In the genomic region with DNA sequence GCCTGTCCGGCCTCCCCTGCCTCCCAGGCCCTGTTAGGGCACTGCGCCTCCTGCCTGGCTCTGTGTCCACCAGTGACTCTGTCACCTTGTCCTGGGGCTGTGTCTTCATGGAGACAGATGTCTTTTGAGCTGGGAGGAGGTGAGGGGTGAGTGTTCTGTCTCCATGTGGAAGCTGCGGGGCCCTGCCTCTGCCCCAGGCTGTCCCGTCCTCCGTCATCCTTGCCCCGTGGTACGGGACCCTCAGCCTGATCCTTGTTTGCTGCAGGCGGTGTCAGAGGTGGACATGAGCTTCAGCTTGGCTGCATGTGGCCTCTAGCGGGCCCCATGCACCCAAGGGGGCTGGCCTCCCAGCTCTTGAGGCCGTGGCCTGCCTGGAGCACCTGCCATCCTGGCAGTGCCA, we compare ENCODE assay signal across 20 cellular contexts.
A peak's percentile ranks its signal among the peaks of the same experiment; 100 is the strongest.
DNase-seq lines count a peak whose midpoint lies in the region; ATAC-seq, FAIRE-seq and TF ChIP-seq lines count a peak whose summit lies in the region.
"Had no signal": no experiment of that assay in that cellular context is flagged by ENCODE, and none has a peak within 500 bp of the region (broad histone marks: within the 10 kb centered on the region; RNA-seq: fewer than 3 reads in every experiment).

No MANE protein-coding gene starts in this region.

- intact Hi-C loops in spleen (cut with DNase I; ENCODE audit: low total_unique reads) = no loop called here

- H3K4me3 ChIP-seq in NT2/D1 (ENCODE audit: insufficient read length, low read depth) (no peak overlapping the region), spleen (no peak overlapping the region)
- H3K4me3 ChIP-seq: BLaER1, HAP-1 had no signal

- H3K9me3 ChIP-seq in NT2/D1 (ENCODE audit: insufficient read depth, low read length) = no peaks in the 10 kb centered on the region
- no peaks in the 10 kb centered on the region for H3K9me3 ChIP-seq in spleen
- H3K9me3 ChIP-seq: BLaER1, HAP-1, SK-N-SH had no signal

- TF ChIP-seq CTCF in spleen (IDR thresholded peaks at IDR 0.05 in 8 of 11, conservative IDR thresholded peaks at IDR 0.05 in 3 of 11) = no peak

- no peaks in the 10 kb centered on the region for H3K27me3 Mint-ChIP-seq in activated naive CD8-positive, alpha-beta T cell treated with anti-CD3 and anti-CD28 coated beads for 36 hours
- H3K27me3 Mint-ChIP-seq: CD4-positive, alpha-beta T cell; IgD-negative memory B cell had no signal

- no peak overlapping the region for H3K27ac ChIP-seq in spleen
- H3K27ac ChIP-seq: BLaER1 had no signal

- no peak for DNase-seq in GM12891 (ENCODE audit: insufficient read length, low spot score)
- no peak for DNase-seq in NT2/D1 (ENCODE audit: low read depth, low spot score)
- peak; percentile 11 for DNase-seq in epidermal melanocyte (ENCODE audit: insufficient read length, low spot score)
- DNase-seq in spleen = peak; percentile 19
- DNase-seq in HPDE6-E6E7 (ENCODE audit: extremely low spot score) = no peak
- no peak for DNase-seq in activated naive CD8-positive, alpha-beta T cell treated with anti-CD3 and anti-CD28 coated beads for 36 hours
- DNase-seq: COR-L47, DMS79, NCI-H1105, NCI-H146, NCI-H2029, NCI-H226, NCI-H82, SHP77 treated with DMSO at 0.1 percent for 48 hours, SK-N-SH had no signal

- TF ChIP-seq POLR2A in GM12891 (IDR thresholded peaks at IDR 0.05; ENCODE audit: low read depth, low read length) (no peak), spleen (IDR thresholded peaks at IDR 0.05) (no peak)

- no peak overlapping the region for H3K27ac Mint-ChIP-seq in activated naive CD8-positive, alpha-beta T cell treated with anti-CD3 and anti-CD28 coated beads for 36 hours
- H3K27ac Mint-ChIP-seq: CD4-positive, alpha-beta T cell had no signal

- H3K9me3 Mint-ChIP-seq in activated naive CD8-positive, alpha-beta T cell treated with anti-CD3 and anti-CD28 coated beads for 36 hours = no peaks in the 10 kb centered on the region
- H3K9me3 Mint-ChIP-seq: CD4-positive, alpha-beta T cell; IgD-negative memory B cell had no signal

- 80 to 100% (median 95%) methylated on average over 2 to 10 of the region's 10 CpGs for whole genome bisulfite sequencing in spleen, 5 donors

- H3K36me3 ChIP-seq in NT2/D1 (ENCODE audit: insufficient read depth, insufficient read length, low read length) (peaks cover 42% of the 10 kb centered on the region), spleen (peaks cover 0 to 89% (median 70%) of the 10 kb centered on the region in 6 donors)
- H3K36me3 ChIP-seq: HAP-1 had no signal

- no peak for ATAC-seq in HG02678 (IDR thresholded peaks at IDR 0.05; ENCODE audit: unreplicated experiment)

- no peaks in the 10 kb centered on the region for H3K27me3 ChIP-seq in NT2/D1 (ENCODE audit: insufficient read depth, insufficient read length)
- H3K27me3 ChIP-seq in spleen (replicated peaks in 1 of 7) = no peaks in the 10 kb centered on the region
- H3K27me3 ChIP-seq: BLaER1 had no signal

- H3K9ac ChIP-seq in NT2/D1 (ENCODE audit: insufficient read length, low read depth) = peak overlapping the region; percentile 38
- H3K9ac ChIP-seq: BLaER1, SK-N-SH had no signal

- H3K4me1 Mint-ChIP-seq in activated naive CD8-positive, alpha-beta T cell treated with anti-CD3 and anti-CD28 coated beads for 36 hours = peaks cover 1% of the 10 kb centered on the region

- no peak for FAIRE-seq in GM12891 (lab: Jason Lieb, UNC)

- H3K4me1 ChIP-seq in NT2/D1 (ENCODE audit: insufficient read depth, insufficient read length) (peaks cover 30% of the 10 kb centered on the region), spleen (peaks cover 0 to 8% (median 0%) of the 10 kb centered on the region in 6 donors)
- H3K4me1 ChIP-seq: HAP-1 had no signal

- H3K4me3 Mint-ChIP-seq in activated naive CD8-positive, alpha-beta T cell treated with anti-CD3 and anti-CD28 coated beads for 36 hours = no peak overlapping the region
- H3K4me3 Mint-ChIP-seq: CD4-positive, alpha-beta T cell had no signal

- peaks cover 10% of the 10 kb centered on the region for H3K36me3 Mint-ChIP-seq in activated naive CD8-positive, alpha-beta T cell treated with anti-CD3 and anti-CD28 coated beads for 36 hours

TF ChIP-seq in GM12891, 5 proteins besides CTCF, POLR2A, EP300 and RAD21:
- TF ChIP-seq SPI1 (IDR thresholded peaks at IDR 0.05; ENCODE audit: low read depth, low read length) = no peak
- no peak for TF ChIP-seq PAX5 (IDR thresholded peaks at IDR 0.05; ENCODE audit: insufficient read depth, low read length, severe bottlenecking)
- TF ChIP-seq POLR2AphosphoS5 (IDR thresholded peaks at IDR 0.05; ENCODE audit: low read depth, low read length) = peak; percentile 24; the same call in 1 of the 2 replicates
TF ChIP-seq in GM12891: peak in this region for 1.

Comparison
In these comparisons a context has a peak if more than half of its experiments do, and no peak if none do; other contexts are left out.
1. DNase-seq: peak in epidermal melanocyte (single experiment) and spleen (single experiment); none in GM12891 (single experiment), NT2/D1 (single experiment), HPDE6-E6E7 (single experiment) and activated naive CD8-positive, alpha-beta T cell treated with anti-CD3 and anti-CD28 coated beads for 36 hours (single experiment).